Comparison of ENCODE assay signal across 21 cellular contexts in genomic region chr17:11330871-11331270, GRCh38.
DNase-seq lines count a peak whose midpoint lies in the region; ATAC-seq and TF ChIP-seq lines count a peak whose summit lies in the region.
"Had no signal": no experiment of that assay in that cellular context is flagged by ENCODE, and none has a peak within 500 bp of the region (broad histone marks: within the 10 kb centered on the region; RNA-seq: fewer than 3 reads in every experiment).

No MANE protein-coding gene starts in this region.

- H3K36me3 ChIP-seq in MG63, result no peaks in the 10 kb centered on the region
- H3K36me3 ChIP-seq in smooth muscle cell (ENCODE audit: low read depth), result no peaks in the 10 kb centered on the region
- H3K36me3 ChIP-seq: tibial nerve had no signal

- no peak overlapping the region for H3K9ac ChIP-seq in smooth muscle cell (ENCODE audit: low read depth)

- ATAC-seq in HG03469 (IDR thresholded peaks at IDR 0.05; ENCODE audit: unreplicated experiment), result no peak
- ATAC-seq: activated CD4-positive, CD25-positive, alpha-beta regulatory T cell treated with anti-CD3 and anti-CD28 coated beads, Interleukin-2, amount 50 U/mL, for 24 hours; GM12878; psoas muscle had no signal

- no peaks in the 10 kb centered on the region for H3K79me2 ChIP-seq in smooth muscle cell (ENCODE audit: low read depth)

- H3K27ac ChIP-seq in smooth muscle cell (ENCODE audit: low read depth), result peak overlapping the region; percentile 32
- H3K27ac ChIP-seq: HL-60, psoas muscle, tibial nerve had no signal

- peaks cover 21% of the 10 kb centered on the region for H3K4me1 ChIP-seq in smooth muscle cell (ENCODE audit: low read depth)
- H3K4me1 ChIP-seq: psoas muscle had no signal

- TF ChIP-seq CTCF in choroid plexus epithelial cell (conservative IDR thresholded peaks at IDR 0.05; ENCODE audit: low read depth, low read length), result no peak
- no peak for TF ChIP-seq CTCF in smooth muscle cell (IDR thresholded peaks at IDR 0.05; ENCODE audit: borderline replicate concordance, insufficient read depth, poor library complexity, severe bottlenecking)

- H3K9me3 ChIP-seq in MG63 (no peaks in the 10 kb centered on the region), smooth muscle cell (replicated peaks; ENCODE audit: low read depth) (no peaks in the 10 kb centered on the region)
- H3K9me3 ChIP-seq: psoas muscle, tibial nerve had no signal

- H2AFZ ChIP-seq in smooth muscle cell (ENCODE audit: low read depth), result no peak overlapping the region

- H3K4me3 ChIP-seq in MG63 (no peak overlapping the region), choroid plexus epithelial cell (ENCODE audit: low read depth, low read length) (no peak overlapping the region), smooth muscle cell (no peak overlapping the region)
- H3K4me3 ChIP-seq: GM12878, psoas muscle, tibial nerve had no signal

- peaks cover 9% of the 10 kb centered on the region for H3F3A ChIP-seq in smooth muscle cell (ENCODE audit: low read depth)

- H3K27me3 ChIP-seq in MG63, result peaks cover 5% of the 10 kb centered on the region
- H3K27me3 ChIP-seq in smooth muscle cell (ENCODE audit: low read depth), result no peaks in the 10 kb centered on the region
- H3K27me3 ChIP-seq: tibial nerve had no signal

- H4K20me1 ChIP-seq in smooth muscle cell (ENCODE audit: low read depth), result no peaks in the 10 kb centered on the region

- 15% methylated on average over 7 of the region's 7 CpGs for WGBS in smooth muscle cell (ENCODE audit: low lambda C conversion rate)

- peak overlapping the region; percentile 75 for H3K4me2 ChIP-seq in smooth muscle cell

- DNase-seq in MG63 (peak; percentile 83), choroid plexus epithelial cell (ENCODE audit: low read depth) (peak; percentile 20), iPS-NIHi7 (ENCODE audit: extremely low spot score) (peak; percentile 80), smooth muscle cell (lab: John Stamatoyannopoulos, UW; ENCODE audit: unreplicated experiment) (no peak), NCI-H2196 (lab: John Stamatoyannopoulos, UW; ENCODE audit: unreplicated experiment) (no peak)
- DNase-seq in activated CD4-positive, alpha-beta T cell treated with anti-CD3 and anti-CD28 coated beads for 1 hour, result no peak
- DNase-seq: activated CD8-positive, alpha-beta memory T cell treated with anti-CD3 and anti-CD28 coated beads, Interleukin-2, amount 50 U/mL, for 4 hours; CD4-positive, CD25-positive, alpha-beta regulatory T cell; erythroblast; HFFc6; Karpas-422; NCI-H524; psoas muscle; stimulated activated CD4-positive, alpha-beta T cell treated with anti-CD3 and anti-CD28 coated beads, Interleukin-2, amount 100 ng/mL, for 24 hours; stimulated activated CD8-positive, alpha-beta memory T cell treated with anti-CD3 and anti-CD28 coated beads, Interleukin-4, amount 100 ng/mL, for 48 hours; T-helper 1 cell had no signal

Comparison
In these comparisons a context has a peak if more than half of its experiments do, and no peak if none do; other contexts are left out.
1. DNase-seq: peak in MG63 (single experiment), choroid plexus epithelial cell (single experiment) and iPS-NIHi7 (single experiment); none in smooth muscle cell (single experiment), NCI-H2196 (single experiment) and activated CD4-positive, alpha-beta T cell treated with anti-CD3 and anti-CD28 coated beads for 1 hour (single experiment).